ENCODE assay signal across 1 cellular context in the genomic region with DNA sequence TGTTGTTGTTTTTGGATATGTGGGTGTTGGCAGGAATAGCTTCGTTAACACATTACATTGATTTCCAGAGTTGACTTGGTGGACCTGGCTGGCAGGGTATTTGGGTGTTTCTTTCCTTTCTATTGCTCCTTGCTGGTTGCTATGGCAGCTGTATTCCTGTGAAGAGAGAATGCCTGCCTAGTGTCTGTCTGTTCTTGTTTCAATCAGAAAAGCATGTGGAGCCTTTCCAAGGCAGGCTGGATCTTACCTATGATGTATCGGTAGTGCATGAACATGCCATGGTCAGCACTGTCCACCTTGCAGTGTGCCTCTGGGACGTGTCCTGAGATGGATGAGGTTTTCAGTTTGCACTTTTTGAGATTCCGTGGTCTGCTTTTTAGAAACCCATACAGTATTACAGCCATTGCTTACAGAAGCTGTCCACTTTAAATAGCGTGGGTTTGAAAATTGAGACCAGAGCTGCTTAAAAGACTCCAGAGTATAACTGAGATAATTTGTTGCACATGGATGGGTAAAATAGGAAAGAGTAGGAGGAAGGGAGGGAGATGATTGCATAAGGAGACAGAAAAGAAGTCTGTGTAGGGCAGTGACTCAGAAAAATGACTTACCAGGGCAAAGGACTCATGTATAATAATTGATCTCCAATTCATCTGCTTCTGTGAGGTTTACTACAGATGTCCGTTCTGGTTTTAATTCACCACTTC.
TF ChIP-seq lines count a peak whose summit lies in the region.

No MANE protein-coding gene starts in this region.

TF ChIP-seq in SK-N-SH, 30 proteins besides CTCF, POLR2A, EP300 and RAD21 (continued from another document):
- TF ChIP-seq, protein P1, sequence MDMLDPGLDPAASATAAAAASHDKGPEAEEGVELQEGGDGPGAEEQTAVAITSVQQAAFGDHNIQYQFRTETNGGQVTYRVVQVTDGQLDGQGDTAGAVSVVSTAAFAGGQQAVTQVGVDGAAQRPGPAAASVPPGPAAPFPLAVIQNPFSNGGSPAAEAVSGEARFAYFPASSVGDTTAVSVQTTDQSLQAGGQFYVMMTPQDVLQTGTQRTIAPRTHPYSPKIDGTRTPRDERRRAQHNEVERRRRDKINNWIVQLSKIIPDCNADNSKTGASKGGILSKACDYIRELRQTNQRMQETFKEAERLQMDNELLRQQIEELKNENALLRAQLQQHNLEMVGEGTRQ (IDR thresholded peaks at IDR 0.05; ENCODE audit: borderline replicate concordance, low read depth, low read length) = no peak
- TF ChIP-seq JUND (IDR thresholded peaks at IDR 0.05) = no peak
- TF ChIP-seq RCOR1 (IDR thresholded peaks at IDR 0.05; ENCODE audit: low read length) = no peak
- TF ChIP-seq POLR2AphosphoS5 (IDR thresholded peaks at IDR 0.05; ENCODE audit: low read depth, low read length) = no peak
- TF ChIP-seq TEAD4 (IDR thresholded peaks at IDR 0.05; ENCODE audit: borderline replicate concordance, insufficient read depth) = no peak
